9 cellular contexts compared by ENCODE assay signal in the genomic region with DNA sequence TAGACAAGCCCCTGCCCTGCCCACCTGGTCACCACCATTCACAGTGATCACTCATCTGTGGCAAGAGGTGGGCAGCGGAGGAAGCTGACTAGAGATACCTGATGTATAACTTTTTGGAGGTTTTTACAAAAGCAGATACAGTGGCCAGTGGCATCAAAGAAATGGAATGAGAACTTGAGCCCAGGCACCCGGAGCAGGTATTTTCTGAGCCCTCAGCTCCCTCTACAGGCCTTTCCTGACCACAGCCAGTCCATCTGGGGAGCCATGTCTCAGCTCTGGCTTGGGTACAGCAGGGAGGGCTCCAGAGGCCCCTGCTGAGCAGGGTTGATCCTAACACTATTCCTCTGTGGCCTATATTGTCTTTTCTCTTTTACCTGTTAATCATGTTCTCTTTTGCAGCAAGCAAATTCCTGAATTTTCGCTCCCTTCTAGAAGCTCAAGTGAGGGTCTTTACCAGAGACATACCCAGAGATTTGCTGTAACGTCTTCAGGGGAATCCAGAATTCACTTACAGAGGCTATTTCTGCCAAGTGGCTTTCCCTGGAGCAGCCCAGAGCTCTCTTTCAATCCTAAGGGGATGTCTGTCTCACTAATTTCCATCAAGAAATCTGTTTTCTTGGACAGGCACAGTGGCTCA. TPM values are rescaled to one million over a fixed set of nuclear protein-coding genes. Genes with fewer than 3 reads are reported as not detected.
DNase-seq lines count a peak whose midpoint lies in the region; ATAC-seq and TF ChIP-seq lines count a peak whose summit lies in the region.
"Had no signal": no experiment of that assay in that cellular context is flagged by ENCODE, and none has a peak within 500 bp of the region (broad histone marks: within the 10 kb centered on the region; RNA-seq: fewer than 3 reads in every experiment).

No MANE protein-coding gene starts in this region.

- ATAC-seq in GM21737 (IDR thresholded peaks at IDR 0.05; ENCODE audit: unreplicated experiment) = peak; percentile 73

- H3K4me3 Mint-ChIP-seq in Calu3 (ENCODE audit: low read depth, unreplicated experiment) = no peak overlapping the region

- intact Hi-C loops in Calu3 (cut with micrococcal nuclease; ENCODE audit: unreplicated experiment) = loop anchor here (5.0 kb wide), 1 partner anchor 94 kb away; no protein-coding TSS in a partner anchor

- peak; percentile 50 for DNase-seq in Calu3
- DNase-seq in NCI-H460 (ENCODE audit: extremely low read depth, low read depth) = peak; percentile 40
- DNase-seq in astrocyte of the hippocampus (ENCODE audit: low read depth, low spot score) = peak; percentile 82
- DNase-seq in inferior parietal cortex (ENCODE audit: extremely low spot score) = peak; percentile 46
- peak; percentile 48 for DNase-seq in stromal cell of bone marrow (ENCODE audit: low read depth)
- no peak for DNase-seq in activated effector memory CD4-positive, alpha-beta T cell treated with Interleukin-2 at 50 U/mL for 16 hours
- DNase-seq in NCI-H2107 treated with DMSO at 0.1 percent for 48 hours (lab: John Stamatoyannopoulos, UW; ENCODE audit: unreplicated experiment) = no peak

- no peaks in the 10 kb centered on the region for H3K27me3 Mint-ChIP-seq in Calu3 (ENCODE audit: unreplicated experiment)

- H3K36me3 Mint-ChIP-seq in Calu3 (ENCODE audit: insufficient read depth, unreplicated experiment) = no peaks in the 10 kb centered on the region

- BruUV-seq in Calu3 (replicated peaks; lab: Mats Ljungman, UMichigan) = no TSS peak

- peak; percentile 39 for TF ChIP-seq CTCF in Calu3 (IDR thresholded peaks at IDR 0.05; ENCODE audit: unreplicated experiment)

- H3K27ac Mint-ChIP-seq in Calu3 (ENCODE audit: unreplicated experiment) = no peak overlapping the region

- no peaks in the 10 kb centered on the region for H3K9me3 Mint-ChIP-seq in Calu3 (ENCODE audit: low read depth, unreplicated experiment)

- H3K4me1 Mint-ChIP-seq in Calu3 (ENCODE audit: low read depth, unreplicated experiment) = no peaks in the 10 kb centered on the region

- CTCF ChIA-PET in Calu3 (lab: Charles Lee) = interaction anchor here (0.5 to 1.5 kb wide), 6 partner anchors 9 to 225 kb away, joined by 3 to 8 read pairs (median 5); no protein-coding TSS in a partner anchor

RNA-seq across cellular contexts. Expression of gene GPR157, which starts 27.3 kb away (rescaled TPM):
- 5.4 and 12.5 TPM in 2 replicates for total RNA-seq in Calu3 (2022)
- total RNA-seq in NCI-H460 (2014; rRNA removed; shearing (Covaris generic)) = 9.5 and 9.6 TPM in 2 replicates
- 10.8 and 14.4 TPM in 2 replicates for polyA plus RNA-seq in NCI-H460 (2014; cell fraction: nucleus; rRNA removed)

RNA-seq across cellular contexts. Expression of gene SLC2A5, which starts 32.2 kb away (rescaled TPM):
- 0.33 TPM in 1 of 2 replicates, not detected in the other for total RNA-seq in Calu3 (2022)
- not detected in 2 replicates for total RNA-seq in NCI-H460 (2014; rRNA removed; shearing (Covaris generic))
- not detected in 2 replicates for polyA plus RNA-seq in NCI-H460 (2014; cell fraction: nucleus; rRNA removed)
- total RNA-seq: pulmonary artery endothelial cell had no signal

Comparison
In these comparisons a context has a peak if more than half of its experiments do, and no peak if none do; other contexts are left out.
1. DNase-seq: peak in Calu3 (single experiment), NCI-H460 (single experiment), astrocyte of the hippocampus (single experiment), inferior parietal cortex (single experiment) and stromal cell of bone marrow (single experiment); none in activated effector memory CD4-positive, alpha-beta T cell treated with Interleukin-2 at 50 U/mL for 16 hours (single experiment) and NCI-H2107 treated with DMSO at 0.1 percent for 48 hours (single experiment).